Comparison of ENCODE assay signal across 8 cellular contexts in genomic region chrX:55427079-55427478, GRCh38. TPM values are rescaled to one million over a fixed set of nuclear protein-coding genes. Genes with fewer than 3 reads are reported as not detected.
DNase-seq lines count a peak whose midpoint lies in the region; ATAC-seq and TF ChIP-seq lines count a peak whose summit lies in the region.
"Not testable (repeated sequence)": the region's sequence is repeated elsewhere in the genome, so short reads cannot be mapped to it uniquely, and the experiment has no call there.

No MANE protein-coding gene starts in this region.

- ATAC-seq in lower lobe of right lung: not testable (repeated sequence)

- POLR2A ChIA-PET in SK-N-SH (lab: Yijun Ruan, JAX); activated CD4-positive, alpha-beta T cell treated with anti-CD3 and anti-CD28 coated beads, Interleukin-2, amount 10 ng/mL, durations not matched to agents 7 days and 5 days (lab: Charles Lee): not testable (repeated sequence)

- not testable (repeated sequence) for H3K4me1 ChIP-seq in SK-N-SH (ENCODE audit: control insufficient read depth in 1 of 2, insufficient read depth in 2 of 2, low read depth in 1 of 2, low read length in 1 of 2); lower lobe of right lung

- intact Hi-C loops in lower lobe of right lung (cut with DNase I): not testable (repeated sequence)

- H4K20me1 ChIP-seq in SK-N-SH (ENCODE audit: insufficient read depth): not testable (repeated sequence)

- CTCF ChIA-PET in SK-N-SH (lab: Yijun Ruan, JAX); activated CD4-positive, alpha-beta T cell treated with anti-CD3 and anti-CD28 coated beads, Interleukin-2, amount 10 ng/mL, durations not matched to agents 7 days and 5 days (lab: Charles Lee): not testable (repeated sequence)

- not testable (repeated sequence) for H3K27me3 Mint-ChIP-seq in activated CD4-positive, alpha-beta T cell treated with anti-CD3 and anti-CD28 coated beads, Interleukin-2, amount 10 ng/mL, durations not matched to agents 7 days and 5 days

- not testable (repeated sequence) for H3K9ac ChIP-seq in SK-N-SH

- H2AFZ ChIP-seq in SK-N-SH (ENCODE audit: low read depth): not testable (repeated sequence)

- not testable (repeated sequence) for H3K27ac Mint-ChIP-seq in activated CD4-positive, alpha-beta T cell treated with anti-CD3 and anti-CD28 coated beads, Interleukin-2, amount 10 ng/mL, durations not matched to agents 7 days and 5 days

- 20% methylated on average over 1 of the region's 4 CpGs for WGBS in SK-N-SH (ENCODE audit: low lambda C conversion rate)

- H3K9me3 ChIP-seq in SK-N-SH, lower lobe of right lung: not testable (repeated sequence)

- TF ChIP-seq RAD21 in SK-N-SH (IDR thresholded peaks at IDR 0.05; ENCODE audit: low read length): 0 out of 2 replicates have a peak, but pooled peaks have one; percentile 6

- peak; percentile 14 for TF ChIP-seq CTCF in C4-2B (conservative IDR thresholded peaks at IDR 0.05)
- TF ChIP-seq CTCF in GM12865 (IDR thresholded peaks at IDR 0.05; ENCODE audit: insufficient read depth, low read depth, low read length, missing control alignments): peak; percentile 6
- TF ChIP-seq CTCF in SK-N-SH (IDR thresholded peaks at IDR 0.05); lower lobe of right lung (IDR thresholded peaks at IDR 0.05): not testable (repeated sequence)

- not testable (repeated sequence) for H3K4me2 ChIP-seq in SK-N-SH

- H3K27ac ChIP-seq in C4-2B; SK-N-SH (ENCODE audit: low read depth in 2 of 2, low read length in 1 of 2); lower lobe of right lung: not testable (repeated sequence)

- not testable (repeated sequence) for H3K4me1 Mint-ChIP-seq in activated CD4-positive, alpha-beta T cell treated with anti-CD3 and anti-CD28 coated beads, Interleukin-2, amount 10 ng/mL, durations not matched to agents 7 days and 5 days

- in situ Hi-C loops in KBM-7 (cut with MboI; ENCODE audit: low pct_unique_long_range_greater_than_20kb, low sequenced_read_pairs): not testable (repeated sequence)

- H3K36me3 Mint-ChIP-seq in activated CD4-positive, alpha-beta T cell treated with anti-CD3 and anti-CD28 coated beads, Interleukin-2, amount 10 ng/mL, durations not matched to agents 7 days and 5 days (ENCODE audit: low read depth): not testable (repeated sequence)

- DNase-seq in GM12865 (ENCODE audit: low read depth): peak; percentile 0
- DNase-seq in KBM-7: peak; percentile 7
- DNase-seq in SK-N-SH: not testable (repeated sequence)
- DNase-seq in activated CD4-positive, alpha-beta T cell treated with anti-CD3 and anti-CD28 coated beads, Interleukin-2, amount 10 ng/mL, durations not matched to agents 7 days and 5 days: peak; percentile 11
- DNase-seq in activated T-cell treated with anti-CD3 and anti-CD28 coated beads, Interleukin-2, amount 50 U/mL, for 1 hour: peak; percentile 24
- peak; percentile 14 for DNase-seq in activated naive CD4-positive, alpha-beta T cell treated with anti-CD3 and anti-CD28 coated beads, Interleukin-2, amount 50 U/mL, for 16 hours
- DNase-seq in lower lobe of right lung: peak; percentile 19

- H3K4me3 Mint-ChIP-seq in activated CD4-positive, alpha-beta T cell treated with anti-CD3 and anti-CD28 coated beads, Interleukin-2, amount 10 ng/mL, durations not matched to agents 7 days and 5 days: not testable (repeated sequence)

- not testable (repeated sequence) for H3K9me2 ChIP-seq in SK-N-SH

- H3K9me3 Mint-ChIP-seq in activated CD4-positive, alpha-beta T cell treated with anti-CD3 and anti-CD28 coated beads, Interleukin-2, amount 10 ng/mL, durations not matched to agents 7 days and 5 days: not testable (repeated sequence)

- not testable (repeated sequence) for H3K4me3 ChIP-seq in GM12865 (ENCODE audit: low read depth, low read length); SK-N-SH (ENCODE audit: low read depth in 2 of 2, low read length in 1 of 2); lower lobe of right lung

- H3K36me3 ChIP-seq in SK-N-SH (replicated peaks in 1 of 2; ENCODE audit: control insufficient read depth in 1 of 2, insufficient read depth in 2 of 2, low read length in 1 of 2); lower lobe of right lung: not testable (repeated sequence)

- not testable (repeated sequence) for TF ChIP-seq EP300 in SK-N-SH (IDR thresholded peaks at IDR 0.05; ENCODE audit: borderline replicate concordance in 1 of 2, low read depth in 1 of 2, low read length in 1 of 2)

- not testable (repeated sequence) for H3K27me3 ChIP-seq in SK-N-SH (ENCODE audit: insufficient read depth); lower lobe of right lung (ENCODE audit: low read depth)

- not testable (repeated sequence) for H3K79me2 ChIP-seq in SK-N-SH (ENCODE audit: insufficient read depth)

- not testable (repeated sequence) for H3F3A ChIP-seq in SK-N-SH (replicated peaks; ENCODE audit: insufficient read depth)

RNA-seq across cellular contexts. Expression of gene MAGEH1, which starts 24.8 kb away (rescaled TPM):
- polyA plus RNA-seq in SK-N-SH (2012; rRNA removed): 19.7 and 21.7 TPM in 2 replicates
- 18.4 and 21.0 TPM in 2 replicates for polyA plus RNA-seq in SK-N-SH (2012; cell fraction: cytosol; rRNA removed)
- 12.8 and 13.3 TPM in 2 replicates for polyA plus RNA-seq in SK-N-SH (2012; cell fraction: nucleus; rRNA removed)
- 10 to 100 TPM; 17.3 to 18.7 TPM for total RNA-seq in activated CD4-positive, alpha-beta T cell treated with anti-CD3 and anti-CD28 coated beads, Interleukin-2, amount 10 ng/mL, durations not matched to agents 7 days and 5 days
- 25.6 TPM for total RNA-seq in lower lobe of right lung
